Comparison of ENCODE assay signal across 17 cellular contexts in the genomic region with DNA sequence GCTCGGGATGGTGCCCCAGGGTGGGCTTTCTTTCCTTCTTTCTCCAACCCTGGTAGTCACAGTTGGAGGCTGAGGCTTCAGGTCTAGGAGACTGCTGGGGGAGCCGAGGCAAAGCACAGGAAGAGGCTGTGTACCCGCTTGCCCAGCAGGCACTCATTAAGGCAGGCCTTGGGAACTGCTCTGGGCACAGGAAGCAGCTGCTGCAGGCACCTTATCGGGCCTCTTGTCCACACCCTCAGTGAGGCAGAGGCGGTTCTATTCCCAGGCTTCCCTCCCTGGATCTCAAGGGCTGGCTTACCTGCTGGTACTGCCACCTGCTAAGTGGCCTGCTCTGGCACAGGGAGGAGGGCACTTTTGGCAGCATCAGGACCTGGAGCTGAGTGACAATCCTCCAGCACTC. TPM values are rescaled to one million over a fixed set of nuclear protein-coding genes. Genes with fewer than 3 reads are reported as not detected.
DNase-seq lines count a peak whose midpoint lies in the region; ATAC-seq and TF ChIP-seq lines count a peak whose summit lies in the region.
"Had no signal": no experiment of that assay in that cellular context is flagged by ENCODE, and none has a peak within 500 bp of the region (broad histone marks: within the 10 kb centered on the region; RNA-seq: fewer than 3 reads in every experiment).

No MANE protein-coding gene starts in this region.

- POLR2A ChIA-PET in activated CD4-positive, alpha-beta memory T cell treated with anti-CD3 and anti-CD28 coated beads, Interleukin-2, amount 10 ng/mL, durations not matched to agents 7 days and 5 days (lab: Charles Lee), result interaction anchor here (0.9 kb wide), 1 partner anchor 9 kb away, joined by 3 read pairs; no protein-coding TSS in a partner anchor
- POLR2A ChIA-PET in activated CD4-positive, alpha-beta memory T cell treated with anti-CD3 and anti-CD28 coated beads for 36 hours (lab: Charles Lee), result interaction anchor here (0.5 kb wide), 1 partner anchor 352 kb away, joined by 4 read pairs; no protein-coding TSS in a partner anchor
- POLR2A ChIA-PET in CD8-positive, alpha-beta T cell (lab: Charles Lee), result interaction anchor here (0.6 to 1.1 kb wide), 2 partner anchors 12 to 21 kb away, joined by 3 to 4 read pairs; no protein-coding TSS in a partner anchor

- no peak overlapping the region for H3K4me3 ChIP-seq in CD8-positive, alpha-beta T cell (ENCODE audit: low read depth, low read length)
- H3K4me3 ChIP-seq in endodermal cell (ENCODE audit: low read length) (no peak overlapping the region), testis (no peak overlapping the region), psoas muscle (no peak overlapping the region)
- H3K4me3 ChIP-seq: HAP-1, Peyer's patch had no signal

- CTCF ChIA-PET in activated CD4-positive, alpha-beta memory T cell treated with anti-CD3 and anti-CD28 coated beads, Interleukin-2, amount 10 ng/mL, durations not matched to agents 7 days and 5 days (lab: Charles Lee), result interaction anchor here (1.0 to 2.4 kb wide), 6 partner anchors 9 to 191 kb away, joined by 3 to 10 read pairs (median 4); a partner anchor contains a TSS
- CTCF ChIA-PET in activated CD4-positive, alpha-beta memory T cell treated with anti-CD3 and anti-CD28 coated beads for 36 hours (lab: Charles Lee), result interaction anchor here (0.9 to 2.9 kb wide), 3 partner anchors 9 to 21 kb away, joined by 3 to 8 read pairs (median 8); no protein-coding TSS in a partner anchor
- CTCF ChIA-PET in CD8-positive, alpha-beta T cell (lab: Charles Lee), result interaction anchor here (2.3 to 3.2 kb wide), 3 partner anchors 9 to 189 kb away, joined by 8 to 21 read pairs (median 9); no protein-coding TSS in a partner anchor

- no peak for TF ChIP-seq CTCF in CD8-positive, alpha-beta T cell (IDR thresholded peaks at IDR 0.05)
- TF ChIP-seq CTCF in endodermal cell (conservative IDR thresholded peaks at IDR 0.05) (no peak), testis (IDR thresholded peaks at IDR 0.05) (no peak), psoas muscle (IDR thresholded peaks at IDR 0.05) (no peak)

- no peak for DNase-seq in activated CD4-positive, alpha-beta memory T cell treated with anti-CD3 and anti-CD28 coated beads, Interleukin-2, amount 10 ng/mL, durations not matched to agents 7 days and 5 days
- DNase-seq in activated CD4-positive, alpha-beta memory T cell treated with anti-CD3 and anti-CD28 coated beads for 36 hours, result no peak
- peak in 1 of 7 experiments; percentile 4 for DNase-seq in CD8-positive, alpha-beta T cell
- DNase-seq in NCI-H510A treated with DMSO at 0.1 percent for 48 hours (lab: John Stamatoyannopoulos, UW), result peak; percentile 43
- DNase-seq in endodermal cell, result no peak
- DNase-seq in DMS79 (lab: John Stamatoyannopoulos, UW), result no peak
- no peak for DNase-seq in testis
- DNase-seq in psoas muscle, result no peak
- DNase-seq: ACHN, Caco-2, Kasumi-1, NCI-H446, NCI-H82, Peyer's patch, SIG-M5 had no signal

- no peaks in the 10 kb centered on the region for H3K9me3 Mint-ChIP-seq in activated CD4-positive, alpha-beta memory T cell treated with anti-CD3 and anti-CD28 coated beads, Interleukin-2, amount 10 ng/mL, durations not matched to agents 7 days and 5 days
- H3K9me3 Mint-ChIP-seq in activated CD4-positive, alpha-beta memory T cell treated with anti-CD3 and anti-CD28 coated beads for 36 hours, result no peaks in the 10 kb centered on the region
- H3K9me3 Mint-ChIP-seq in CD8-positive, alpha-beta T cell, result no peaks in the 10 kb centered on the region
- no peaks in the 10 kb centered on the region for H3K9me3 Mint-ChIP-seq in endodermal cell

- 69 to 92% methylated on average over 2 to 5 of the region's 5 CpGs for whole genome bisulfite sequencing in endodermal cell (ENCODE audit: insufficient coverage in 1 of 2, insufficient read length in 1 of 2), 2 experiments
- WGBS in testis, 2 donors, result 45 to 54% methylated on average over 2 to 5 of the region's 5 CpGs
- WGBS in psoas muscle, 3 donors, result 73 to 83% (median 73%) methylated on average over 5 of the region's 5 CpGs

- no peaks in the 10 kb centered on the region for H3K27me3 ChIP-seq in CD8-positive, alpha-beta T cell (ENCODE audit: insufficient read depth, low read length)
- H3K27me3 ChIP-seq in endodermal cell (ENCODE audit: control insufficient read depth, insufficient read depth, low read length, poor library complexity, severe bottlenecking) (no peaks in the 10 kb centered on the region), testis (no peaks in the 10 kb centered on the region), psoas muscle (ENCODE audit: insufficient read depth in 3 of 3, low read length in 2 of 3) (no peaks in the 10 kb centered on the region)
- H3K27me3 ChIP-seq: Peyer's patch had no signal

- no peak for TF ChIP-seq POLR2A in testis (IDR thresholded peaks at IDR 0.05)

- peaks cover 53% of the 10 kb centered on the region for H3K36me3 Mint-ChIP-seq in activated CD4-positive, alpha-beta memory T cell treated with anti-CD3 and anti-CD28 coated beads, Interleukin-2, amount 10 ng/mL, durations not matched to agents 7 days and 5 days (ENCODE audit: low read depth)
- H3K36me3 Mint-ChIP-seq in activated CD4-positive, alpha-beta memory T cell treated with anti-CD3 and anti-CD28 coated beads for 36 hours, result peaks cover 27% of the 10 kb centered on the region
- H3K36me3 Mint-ChIP-seq in CD8-positive, alpha-beta T cell, result peaks cover 73% of the 10 kb centered on the region
- H3K36me3 Mint-ChIP-seq in endodermal cell (ENCODE audit: low read depth), result peaks cover 19% of the 10 kb centered on the region

- no peak overlapping the region for H3K9ac ChIP-seq in endodermal cell (ENCODE audit: extremely low read depth, low read length, poor library complexity, severe bottlenecking)

- H3K27ac Mint-ChIP-seq in activated CD4-positive, alpha-beta memory T cell treated with anti-CD3 and anti-CD28 coated beads, Interleukin-2, amount 10 ng/mL, durations not matched to agents 7 days and 5 days, result peak overlapping the region; percentile 52
- H3K27ac Mint-ChIP-seq in activated CD4-positive, alpha-beta memory T cell treated with anti-CD3 and anti-CD28 coated beads for 36 hours, result no peak overlapping the region
- peak overlapping the region; percentile 45 for H3K27ac Mint-ChIP-seq in CD8-positive, alpha-beta T cell
- peak overlapping the region; percentile 26 for H3K27ac Mint-ChIP-seq in endodermal cell
- H3K27ac Mint-ChIP-seq: B cell had no signal

- H3K4me3 Mint-ChIP-seq in activated CD4-positive, alpha-beta memory T cell treated with anti-CD3 and anti-CD28 coated beads, Interleukin-2, amount 10 ng/mL, durations not matched to agents 7 days and 5 days, result no peak overlapping the region
- no peak overlapping the region for H3K4me3 Mint-ChIP-seq in activated CD4-positive, alpha-beta memory T cell treated with anti-CD3 and anti-CD28 coated beads for 36 hours
- H3K4me3 Mint-ChIP-seq in CD8-positive, alpha-beta T cell, result no peak overlapping the region
- no peak overlapping the region for H3K4me3 Mint-ChIP-seq in endodermal cell
- H3K4me3 Mint-ChIP-seq: B cell had no signal

- no peaks in the 10 kb centered on the region for H3K27me3 Mint-ChIP-seq in activated CD4-positive, alpha-beta memory T cell treated with anti-CD3 and anti-CD28 coated beads, Interleukin-2, amount 10 ng/mL, durations not matched to agents 7 days and 5 days
- H3K27me3 Mint-ChIP-seq in activated CD4-positive, alpha-beta memory T cell treated with anti-CD3 and anti-CD28 coated beads for 36 hours, result no peaks in the 10 kb centered on the region
- no peaks in the 10 kb centered on the region for H3K27me3 Mint-ChIP-seq in CD8-positive, alpha-beta T cell (ENCODE audit: low read depth)
- no peaks in the 10 kb centered on the region for H3K27me3 Mint-ChIP-seq in endodermal cell (ENCODE audit: insufficient read depth)
- H3K27me3 Mint-ChIP-seq: B cell had no signal

- peaks cover 46% of the 10 kb centered on the region for H3K4me1 Mint-ChIP-seq in activated CD4-positive, alpha-beta memory T cell treated with anti-CD3 and anti-CD28 coated beads, Interleukin-2, amount 10 ng/mL, durations not matched to agents 7 days and 5 days
- H3K4me1 Mint-ChIP-seq in activated CD4-positive, alpha-beta memory T cell treated with anti-CD3 and anti-CD28 coated beads for 36 hours (ENCODE audit: low read depth), result peaks cover 38% of the 10 kb centered on the region
- H3K4me1 Mint-ChIP-seq in CD8-positive, alpha-beta T cell (ENCODE audit: low read depth), result peaks cover 39% of the 10 kb centered on the region
- no peaks in the 10 kb centered on the region for H3K4me1 Mint-ChIP-seq in endodermal cell

- H3K27ac ChIP-seq in CD8-positive, alpha-beta T cell (ENCODE audit: low read depth, low read length), result no peak overlapping the region
- no peak overlapping the region for H3K27ac ChIP-seq in endodermal cell (ENCODE audit: low read depth, low read length)
- H3K27ac ChIP-seq in testis, result no peak overlapping the region
- no peak overlapping the region for H3K27ac ChIP-seq in psoas muscle
- H3K27ac ChIP-seq: Peyer's patch had no signal

- intact Hi-C loops in activated CD4-positive, alpha-beta memory T cell treated with anti-CD3 and anti-CD28 coated beads for 36 hours (cut with micrococcal nuclease), result no loop called here
- intact Hi-C loops in CD8-positive, alpha-beta T cell (cut with DNase I, micrococcal nuclease), result no loop called here
- intact Hi-C loops in testis (cut with DNase I; ENCODE audit: low total_unique reads) (no loop called here), psoas muscle (cut with DNase I) (no loop called here)

- H3K36me3 ChIP-seq in CD8-positive, alpha-beta T cell (ENCODE audit: insufficient read depth, low read length), result peaks cover 20% of the 10 kb centered on the region
- H3K36me3 ChIP-seq in endodermal cell (ENCODE audit: control insufficient read depth, insufficient read depth, low read length), result peaks cover 6% of the 10 kb centered on the region
- no peaks in the 10 kb centered on the region for H3K36me3 ChIP-seq in testis (ENCODE audit: low read depth, missing control alignments)
- peaks cover 0 to 35% of the 10 kb centered on the region in 2 donors for H3K36me3 ChIP-seq in psoas muscle (ENCODE audit: insufficient read depth in 1 of 2, low read depth in 1 of 2)

- ATAC-seq in CD8-positive, alpha-beta T cell, result no peak
- ATAC-seq in psoas muscle, result no peak

- peaks cover 41% of the 10 kb centered on the region for H3K4me1 ChIP-seq in CD8-positive, alpha-beta T cell (ENCODE audit: insufficient read depth, low read length)
- H3K4me1 ChIP-seq in endodermal cell (ENCODE audit: control insufficient read depth, insufficient read depth, low read length) (no peaks in the 10 kb centered on the region), testis (peaks cover 48% of the 10 kb centered on the region), psoas muscle (peaks cover 31% of the 10 kb centered on the region)
- H3K4me1 ChIP-seq: Caco-2, HAP-1 had no signal

- no peaks in the 10 kb centered on the region for H3K9me3 ChIP-seq in CD8-positive, alpha-beta T cell (ENCODE audit: low read length)
- H3K9me3 ChIP-seq in endodermal cell (ENCODE audit: control insufficient read depth, low read length) (no peaks in the 10 kb centered on the region), testis (no peaks in the 10 kb centered on the region), psoas muscle (no peaks in the 10 kb centered on the region)
- H3K9me3 ChIP-seq: Caco-2, HAP-1, Peyer's patch had no signal

RNA-seq across cellular contexts. Expression of a gene that starts 15.8 kb away (rescaled TPM):
- 1 to 10 TPM; 1.7 to 2.4 TPM for total RNA-seq in activated CD4-positive, alpha-beta memory T cell treated with anti-CD3 and anti-CD28 coated beads, Interleukin-2, amount 10 ng/mL, durations not matched to agents 7 days and 5 days
- under 1 TPM; 0.22 to 0.29 TPM for total RNA-seq in activated CD4-positive, alpha-beta memory T cell treated with anti-CD3 and anti-CD28 coated beads for 36 hours
- total RNA-seq in CD8-positive, alpha-beta T cell, result 1 to 10 TPM; 3.9 to 5.4 TPM
- total RNA-seq in endodermal cell (1 to 10 TPM; 3.9 to 7.4 TPM), testis (10 to 100 TPM; 16.9 to 34.7 TPM), psoas muscle (under 1 TPM; 0.15 to 0.58 (median 0.42) TPM)
- 6.0 TPM for polyA plus RNA-seq in endodermal cell (2013, experiment 1 of 2)
- 4.7 TPM for polyA plus RNA-seq in endodermal cell (2013, experiment 2 of 2)
- polyA plus RNA-seq in testis (ENCODE audit: insufficient read depth, low read depth, low replicate concordance) (10.7 TPM), psoas muscle (under 1 TPM; 0.09 to 0.13 (median 0.11) TPM)

RNA-seq across cellular contexts. Expression of a gene that starts 20.0 kb away (rescaled TPM):
- 100 to 1,000 TPM; 103 to 108 TPM for total RNA-seq in activated CD4-positive, alpha-beta memory T cell treated with anti-CD3 and anti-CD28 coated beads, Interleukin-2, amount 10 ng/mL, durations not matched to agents 7 days and 5 days
- 10 to 100 TPM; 44.9 to 45.2 TPM for total RNA-seq in activated CD4-positive, alpha-beta memory T cell treated with anti-CD3 and anti-CD28 coated beads for 36 hours
- total RNA-seq in CD8-positive, alpha-beta T cell, result 10 to 100 TPM; 18.7 to 21.0 TPM
- total RNA-seq in endodermal cell, result 10 to 100 TPM; 21.1 to 24.9 TPM
- 17.6 TPM for polyA plus RNA-seq in endodermal cell (2013, experiment 1 of 2)
- polyA plus RNA-seq in endodermal cell (2013, experiment 2 of 2), result 12.9 TPM
- 100 to 1,000 TPM; 241 to 251 TPM for total RNA-seq in testis
- polyA plus RNA-seq in testis (ENCODE audit: insufficient read depth, low read depth, low replicate concordance), result 252 TPM
- total RNA-seq in psoas muscle, result 10 to 100 TPM; 16.8 to 29.6 (median 21.9) TPM
- 10 to 100 TPM; 60.9 to 71.5 (median 66.2) TPM for polyA plus RNA-seq in psoas muscle
